ENCODE assay signal across 8 cellular contexts in genomic region chr16:84718-85452, GRCh38. TPM values are rescaled to one million over a fixed set of nuclear protein-coding genes. Genes with fewer than 3 reads are reported as not detected.
DNase-seq lines count a peak whose midpoint lies in the region; ATAC-seq and TF ChIP-seq lines count a peak whose summit lies in the region.

No MANE protein-coding gene starts in this region.

- H3K27me3 Mint-ChIP-seq in MCF 10A (ENCODE audit: insufficient read depth, unreplicated experiment): no peaks in the 10 kb centered on the region

- DNase-seq in ACHN (peak; percentile 96), SW480 (ENCODE audit: low spot score) (peak; percentile 75), MCF 10A (ENCODE audit: unreplicated experiment) (peak; percentile 82), left lung (peak in 1 of 2 donors; percentile 73), SIG-M5 treated with dmso at 0.1 percent for 504 hours (lab: John Stamatoyannopoulos, UW; ENCODE audit: unreplicated experiment) (no peak)
- DNase-seq in stimulated activated CD8-positive, alpha-beta memory T cell treated with anti-CD3 and anti-CD28 coated beads, Interleukin-4, amount 100 ng/mL, for 1 hour (ENCODE audit: low read depth in 2 of 2, low spot score in 1 of 2): peak; percentile 26 to 31

- ATAC-seq in GM18858 (IDR thresholded peaks at IDR 0.05; ENCODE audit: unreplicated experiment): peak; percentile 65
- peak; percentile 62 for ATAC-seq in HG03571 (IDR thresholded peaks at IDR 0.05; ENCODE audit: unreplicated experiment)
- peak; percentile 83 for ATAC-seq in left lung

- H3K27ac ChIP-seq in left lung: peak overlapping the region; percentile 60 to 73

- H3K36me3 Mint-ChIP-seq in MCF 10A (ENCODE audit: insufficient read depth, unreplicated experiment): peaks cover 51% of the 10 kb centered on the region

- H3K4me3 ChIP-seq in left lung: no peak overlapping the region

- H3K9me3 ChIP-seq in left lung: no peaks in the 10 kb centered on the region

- peaks cover 16 to 33% of the 10 kb centered on the region in 2 donors for H3K4me1 ChIP-seq in left lung

- peaks cover 0 to 71% of the 10 kb centered on the region in 2 donors for H3K36me3 ChIP-seq in left lung

- CTCF ChIA-PET in MCF 10A (lab: Yijun Ruan, JAX): interaction anchor here (0.9 to 1.7 kb wide), 5 partner anchors 9 to 277 kb away, joined by 3 to 8 read pairs (median 4); no protein-coding TSS in a partner anchor

- no peak overlapping the region for H3K4me3 Mint-ChIP-seq in MCF 10A (ENCODE audit: unreplicated experiment)

- no TSS peak for BruUV-seq in MCF 10A (replicated peaks; lab: Mats Ljungman, UMichigan)

- no peaks in the 10 kb centered on the region for H3K9me3 Mint-ChIP-seq in MCF 10A (ENCODE audit: unreplicated experiment)

- in situ Hi-C loops in ACHN (cut with HindIII; ENCODE audit: low pct_ligation_motif_present, low pct_unique_long_range_greater_than_20kb, low sequenced_read_pairs): no loop called here

- POLR2A ChIA-PET in MCF 10A (lab: Yijun Ruan, JAX): interaction anchor here (1.3 to 1.8 kb wide), 2 partner anchors 9 to 12 kb away, joined by 4 to 8 read pairs; no protein-coding TSS in a partner anchor

- no peak for TF ChIP-seq CTCF in MCF 10A (IDR thresholded peaks at IDR 0.05; ENCODE audit: unreplicated experiment)
- TF ChIP-seq CTCF in left lung (IDR thresholded peaks at IDR 0.05): no peak

- intact Hi-C loops in MCF 10A (cut with micrococcal nuclease): no loop called here
- intact Hi-C loops in left lung (cut with DNase I): no loop called here

- H3K27ac Mint-ChIP-seq in MCF 10A (ENCODE audit: low read depth, unreplicated experiment): peak overlapping the region; percentile 73

- peaks cover 8% of the 10 kb centered on the region for H3K4me1 Mint-ChIP-seq in MCF 10A (ENCODE audit: insufficient read depth, unreplicated experiment)

- no peaks in the 10 kb centered on the region for H3K27me3 ChIP-seq in left lung

RNA-seq across cellular contexts. Expression of gene MPG, which starts 6.9 kb away (rescaled TPM):
- total RNA-seq in MCF 10A (2022) (62.8 and 66.1 TPM in 2 replicates), left lung (10 to 100 TPM; 46.3 to 47.6 TPM)

RNA-seq across cellular contexts. Expression of gene RHBDF1, which starts 12.5 kb away (rescaled TPM):
- 26.3 and 30.0 TPM in 2 replicates for total RNA-seq in MCF 10A (2022)
- total RNA-seq in left lung: 10 to 100 TPM; 33.4 to 45.0 TPM

RNA-seq across cellular contexts. Expression of gene SNRNP25, which starts 31.3 kb away (rescaled TPM):
- total RNA-seq in MCF 10A (2022) (11.9 and 21.2 TPM in 2 replicates), left lung (10 to 100 TPM; 19.1 to 22.2 TPM)

RNA-seq across cellular contexts. Expression of gene POLR3K, which starts 31.5 kb away (rescaled TPM):
- 14.8 and 19.2 TPM in 2 replicates for total RNA-seq in MCF 10A (2022)
- 10 to 100 TPM; 12.6 to 13.4 TPM for total RNA-seq in left lung

RNA-seq across cellular contexts. Expression of gene NPRL3, which starts 53.6 kb away (rescaled TPM):
- 34.9 and 45.2 TPM in 2 replicates for total RNA-seq in MCF 10A (2022)
- total RNA-seq in left lung: 10 to 100 TPM; 29.5 to 39.5 TPM
